9 cellular contexts compared by ENCODE assay signal in genomic region chr1:2019162-2019542, GRCh38. TPM values are rescaled to one million over a fixed set of nuclear protein-coding genes. Genes with fewer than 3 reads are reported as not detected.
DNase-seq lines count a peak whose midpoint lies in the region; ATAC-seq lines count a peak whose summit lies in the region.
"Had no signal": no experiment of that assay in that cellular context is flagged by ENCODE, and none has a peak within 500 bp of the region (broad histone marks: within the 10 kb centered on the region; RNA-seq: fewer than 3 reads in every experiment).

Gene GABRD, plus strand, starts transcription at chr1:2019345. Its CDS starts 79 bp downstream, at chr1:2019424.

- intact Hi-C loops in posterior vena cava (cut with DNase I): no loop called here

- DNase-seq in NCI-H82 (lab: John Stamatoyannopoulos, UW) (peak; percentile 29), NCI-H82 treated with DMSO at 0.1 percent for 48 hours (lab: John Stamatoyannopoulos, UW; ENCODE audit: unreplicated experiment) (no peak), RPMI8226 (peak; percentile 43), posterior vena cava (ENCODE audit: low spot score) (no peak), NCI-H2029 treated with DMSO at 0.1 percent for 48 hours (lab: John Stamatoyannopoulos, UW) (no peak)
- peak; percentile 26 for DNase-seq in stimulated activated CD4-positive, alpha-beta T cell treated with anti-CD3 and anti-CD28 coated beads, Interleukin-4, amount 100 ng/mL, for 1 hour
- DNase-seq: NCI-H1694 had no signal

- ATAC-seq in esophagus mucosa (peak; percentile 8), HG02870 (IDR thresholded peaks at IDR 0.05; ENCODE audit: unreplicated experiment) (no peak)

RNA-seq across cellular contexts. Expression of gene GABRD, which starts in this region (rescaled TPM):
- total RNA-seq in esophagus mucosa (0.36 TPM), posterior vena cava (under 1 TPM; 0.29 to 0.88 TPM)

Comparison
In these comparisons a context has a peak if more than half of its experiments do, and no peak if none do; other contexts are left out.
1. DNase-seq: peak in NCI-H82 (single experiment), RPMI8226 (single experiment) and stimulated activated CD4-positive, alpha-beta T cell treated with anti-CD3 and anti-CD28 coated beads, Interleukin-4, amount 100 ng/mL, for 1 hour (single experiment); none in NCI-H82 treated with DMSO at 0.1 percent for 48 hours (single experiment), posterior vena cava (single experiment) and NCI-H2029 treated with DMSO at 0.1 percent for 48 hours (single experiment).
2. Peak in ATAC-seq in esophagus mucosa; RNA of the gene not detected or under 1 TPM.